Comparison of ENCODE assay signal across 23 cellular contexts in the genomic region with DNA sequence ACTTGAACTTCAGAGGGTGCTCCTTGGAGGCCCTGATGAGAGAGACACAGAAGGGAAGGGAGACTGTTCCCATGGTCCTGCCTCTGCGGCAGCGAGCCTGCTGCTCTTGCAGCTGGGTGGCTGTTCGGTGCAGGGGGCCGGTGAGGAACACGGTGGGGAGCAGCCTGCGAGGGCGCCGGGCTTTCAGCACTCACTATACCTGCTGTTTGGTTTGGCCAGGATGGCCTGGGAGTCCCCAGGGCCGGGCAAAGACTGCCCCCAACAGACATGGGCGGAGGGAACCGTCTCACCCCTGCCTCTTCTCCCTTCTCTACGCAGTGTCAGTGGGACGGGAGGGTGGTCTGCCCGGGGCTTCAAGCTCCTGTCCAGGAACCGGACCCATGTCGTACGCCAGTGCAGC. TPM values are rescaled to one million over a fixed set of nuclear protein-coding genes. Genes with fewer than 3 reads are reported as not detected.
"Had no signal": no experiment of that assay in that cellular context is flagged by ENCODE, and none has a peak within 500 bp of the region (broad histone marks: within the 10 kb centered on the region; RNA-seq: fewer than 3 reads in every experiment).

No MANE protein-coding gene starts in this region.

- ATAC-seq: esophagus mucosa; gastrocnemius medialis; naive thymus-derived CD8-positive, alpha-beta T cell; sciatic nerve; stimulated activated effector memory CD8-positive, alpha-beta T cell treated with anti-CD3 and anti-CD28 coated beads, Interleukin-12 subunit alpha, Interleukin-12 subunit beta, amount 100 ng/mL, for 72 hours had no signal

- H3K4me1 ChIP-seq: gastrocnemius medialis, pancreas, stomach, upper lobe of left lung had no signal

- H3K36me3 ChIP-seq: gastrocnemius medialis, neutrophil, pancreas, stomach, thyroid gland, upper lobe of left lung had no signal

- H3K9me3 Mint-ChIP-seq: naive thymus-derived CD8-positive, alpha-beta T cell; nephron progenitor cell; stimulated activated effector memory CD8-positive, alpha-beta T cell treated with anti-CD3 and anti-CD28 coated beads, Interleukin-12 subunit alpha, Interleukin-12 subunit beta, amount 100 ng/mL, for 72 hours had no signal

- H3K27ac Mint-ChIP-seq: naive thymus-derived CD8-positive, alpha-beta T cell; nephron progenitor cell; stimulated activated effector memory CD8-positive, alpha-beta T cell treated with anti-CD3 and anti-CD28 coated beads, Interleukin-12 subunit alpha, Interleukin-12 subunit beta, amount 100 ng/mL, for 72 hours had no signal

- H3K27ac ChIP-seq: epithelial cell of prostate, gastrocnemius medialis, neutrophil, pancreas, stomach, thyroid gland, upper lobe of left lung had no signal

- H3K4me3 ChIP-seq: dorsolateral prefrontal cortex, gastrocnemius medialis, pancreas, smooth muscle cell, stomach, thyroid gland, upper lobe of left lung had no signal

- H3K36me3 Mint-ChIP-seq: naive thymus-derived CD8-positive, alpha-beta T cell; stimulated activated effector memory CD8-positive, alpha-beta T cell treated with anti-CD3 and anti-CD28 coated beads, Interleukin-12 subunit alpha, Interleukin-12 subunit beta, amount 100 ng/mL, for 72 hours had no signal

- DNase-seq: cerebellar nuclear complex; effector CD4-positive, alpha-beta T cell; foreskin fibroblast; gastrocnemius medialis; mammary epithelial cell; naive thymus-derived CD8-positive, alpha-beta T cell; stimulated activated CD4-positive, alpha-beta T cell treated with anti-CD3 and anti-CD28 coated beads, Interleukin-12 subunit alpha, Interleukin-12 subunit beta, amount 100 ng/mL, for 4 hours; stimulated activated CD4-positive, alpha-beta T cell treated with anti-CD3 and anti-CD28 coated beads, Interleukin-1b, Interleukin-23, amount 100 ng/mL, for 48 hours; stimulated activated CD4-positive, alpha-beta T cell treated with anti-CD3 and anti-CD28 coated beads, Interleukin-4, amount 100 ng/mL, for 1 hour; stimulated activated naive CD4-positive, alpha-beta T cell treated with Interleukin-2 at 50 U/mL for 16 hours; stomach; thyroid gland had no signal

- H3K27me3 ChIP-seq: dorsolateral prefrontal cortex, pancreas, thyroid gland had no signal

- H3K4me1 Mint-ChIP-seq: naive thymus-derived CD8-positive, alpha-beta T cell; stimulated activated effector memory CD8-positive, alpha-beta T cell treated with anti-CD3 and anti-CD28 coated beads, Interleukin-12 subunit alpha, Interleukin-12 subunit beta, amount 100 ng/mL, for 72 hours had no signal

- H3K4me3 Mint-ChIP-seq: naive thymus-derived CD8-positive, alpha-beta T cell; nephron progenitor cell; stimulated activated effector memory CD8-positive, alpha-beta T cell treated with anti-CD3 and anti-CD28 coated beads, Interleukin-12 subunit alpha, Interleukin-12 subunit beta, amount 100 ng/mL, for 72 hours had no signal

RNA-seq across cellular contexts. Expression of a gene that starts 58.0 kb away (rescaled TPM):
- total RNA-seq: glomerular endothelial cell had no signal
- polyA plus RNA-seq: smooth muscle cell had no signal
